23 cellular contexts compared by ENCODE assay signal in the genomic region with DNA sequence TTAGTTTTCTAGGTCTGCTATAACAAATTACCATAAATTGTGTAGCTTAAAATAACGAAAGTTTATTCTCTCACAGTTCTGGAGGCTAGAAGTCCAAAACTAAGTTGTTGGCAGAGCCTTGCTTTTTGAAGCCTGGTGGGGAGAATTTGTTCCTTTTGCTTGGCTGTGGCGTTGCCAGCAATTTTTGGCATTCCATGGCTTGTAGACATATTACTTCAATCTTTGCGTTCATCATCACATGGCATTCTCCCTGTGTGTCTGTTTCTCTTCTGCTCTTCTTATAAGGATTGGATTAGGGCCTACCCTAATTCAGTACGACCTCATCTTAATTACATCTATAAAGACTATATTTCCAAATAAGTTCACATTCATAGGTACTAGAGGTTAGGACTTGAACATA.
DNase-seq lines count a peak whose midpoint lies in the region; ATAC-seq and TF ChIP-seq lines count a peak whose summit lies in the region.
"Had no signal": no experiment of that assay in that cellular context is flagged by ENCODE, and none has a peak within 500 bp of the region (broad histone marks: within the 10 kb centered on the region; RNA-seq: fewer than 3 reads in every experiment).

No MANE protein-coding gene starts in this region.

- no peak for TF ChIP-seq POLR2A in GM18505 (IDR thresholded peaks at IDR 0.05; ENCODE audit: borderline replicate concordance, extremely low read depth, insufficient read depth, insufficient read length)

- no peak overlapping the region for H3K4me3 Mint-ChIP-seq in activated CD8-positive, alpha-beta T cell treated with anti-CD3 and anti-CD28 coated beads for 36 hours
- H3K4me3 Mint-ChIP-seq: CD8-positive, alpha-beta memory T cell had no signal

- H3K4me1 Mint-ChIP-seq in activated CD8-positive, alpha-beta T cell treated with anti-CD3 and anti-CD28 coated beads for 36 hours (ENCODE audit: low read depth): no peaks in the 10 kb centered on the region
- H3K4me1 Mint-ChIP-seq: CD8-positive, alpha-beta memory T cell had no signal

- H3K27ac Mint-ChIP-seq in activated CD8-positive, alpha-beta T cell treated with anti-CD3 and anti-CD28 coated beads for 36 hours: no peak overlapping the region
- H3K27ac Mint-ChIP-seq: CD8-positive, alpha-beta memory T cell had no signal

- H3K4me3 ChIP-seq in ascending aorta: no peak overlapping the region
- H3K4me3 ChIP-seq in fibroblast of the aortic adventitia (ENCODE audit: low read depth, low read length): no peak overlapping the region
- H3K4me3 ChIP-seq in tibial artery: peak overlapping the region in 1 of 2 donors; percentile 2
- H3K4me3 ChIP-seq: A549, HAP-1, K562, MG63, Peyer's patch had no signal

- POLR2A ChIA-PET in activated CD8-positive, alpha-beta T cell treated with anti-CD3 and anti-CD28 coated beads for 36 hours (lab: Charles Lee): no interaction called here

- peak overlapping the region; percentile 46 to 55 for H3K27ac ChIP-seq in ascending aorta
- H3K27ac ChIP-seq in tibial artery: peak overlapping the region; percentile 51 to 57
- H3K27ac ChIP-seq: A549, C4-2B, Peyer's patch had no signal

- H3K9me3 Mint-ChIP-seq in activated CD8-positive, alpha-beta T cell treated with anti-CD3 and anti-CD28 coated beads for 36 hours: peaks cover 25% of the 10 kb centered on the region

- H3K27me3 Mint-ChIP-seq in activated CD8-positive, alpha-beta T cell treated with anti-CD3 and anti-CD28 coated beads for 36 hours: no peaks in the 10 kb centered on the region
- H3K27me3 Mint-ChIP-seq: CD8-positive, alpha-beta memory T cell had no signal

- no peak for TF ChIP-seq CTCF in ascending aorta (IDR thresholded peaks at IDR 0.05)
- TF ChIP-seq CTCF in fibroblast of the aortic adventitia (IDR thresholded peaks at IDR 0.05; ENCODE audit: insufficient read depth, low read length): no peak
- TF ChIP-seq CTCF in tibial artery (IDR thresholded peaks at IDR 0.05): no peak
- no peak for TF ChIP-seq CTCF in activated CD8-positive, alpha-beta T cell treated with anti-CD3 and anti-CD28 coated beads for 36 hours (IDR thresholded peaks at IDR 0.05)

- intact Hi-C loops in ascending aorta (cut with DNase I): no loop called here
- intact Hi-C loops in tibial artery (cut with DNase I; ENCODE audit: low total_unique reads): no loop called here
- intact Hi-C loops in activated CD8-positive, alpha-beta T cell treated with anti-CD3 and anti-CD28 coated beads for 36 hours (cut with micrococcal nuclease): no loop called here

- CTCF ChIA-PET in activated CD8-positive, alpha-beta T cell treated with anti-CD3 and anti-CD28 coated beads for 36 hours (lab: Charles Lee): interaction anchor here (1.3 kb wide), 1 partner anchor 271 kb away, joined by 3 read pairs; no protein-coding TSS in a partner anchor

- DNase-seq in AG20443 (ENCODE audit: low spot score): peak; percentile 29
- no peak for DNase-seq in ascending aorta (ENCODE audit: low spot score in 2 of 2)
- DNase-seq in fibroblast of the aortic adventitia (ENCODE audit: low read depth): peak; percentile 62
- DNase-seq in tibial artery: no peak
- no peak for DNase-seq in activated CD8-positive, alpha-beta T cell treated with anti-CD3 and anti-CD28 coated beads for 36 hours
- DNase-seq: Calu3; CD8-positive, alpha-beta memory T cell; DMS153; GDM1; MG63; NCI-H1417; NCI-H1694 treated with DMSO at 0.1 percent for 48 hours; NCI-H2081 treated with DMSO at 0.1 percent for 48 hours; NCI-H2171 treated with DMSO at 0.1 percent for 48 hours; NCI-H524 treated with DMSO at 0.1 percent for 48 hours; NCI-H82; Peyer's patch had no signal

- H3K27me3 ChIP-seq in ascending aorta (no peaks in the 10 kb centered on the region), tibial artery (no peaks in the 10 kb centered on the region)
- H3K27me3 ChIP-seq: MG63, Peyer's patch had no signal

- H3K36me3 ChIP-seq in ascending aorta: peaks cover 0 to 8% of the 10 kb centered on the region in 2 donors
- peaks cover 7 to 12% (median 9%) of the 10 kb centered on the region in 3 donors for H3K36me3 ChIP-seq in tibial artery
- H3K36me3 ChIP-seq: HAP-1 had no signal

- ATAC-seq in activated CD8-positive, alpha-beta T cell treated with anti-CD3 and anti-CD28 coated beads for 36 hours: no peak
- ATAC-seq in GM18505 (IDR thresholded peaks at IDR 0.05; ENCODE audit: unreplicated experiment): no peak
- ATAC-seq in GM18909 (IDR thresholded peaks at IDR 0.05; ENCODE audit: poor library complexity, unreplicated experiment): no peak
- ATAC-seq: A549, K562 had no signal

- peaks cover 0 to 15% of the 10 kb centered on the region in 2 donors for H3K9me3 ChIP-seq in ascending aorta
- peaks cover 0 to 8% (median 0%) of the 10 kb centered on the region in 3 donors for H3K9me3 ChIP-seq in tibial artery
- H3K9me3 ChIP-seq: HAP-1 had no signal

- H3K4me1 ChIP-seq in ascending aorta (no peaks in the 10 kb centered on the region), tibial artery (peaks cover 0 to 27% (median 0%) of the 10 kb centered on the region in 4 donors)
- H3K4me1 ChIP-seq: A549, HAP-1, Peyer's patch had no signal

- H3K36me3 Mint-ChIP-seq in activated CD8-positive, alpha-beta T cell treated with anti-CD3 and anti-CD28 coated beads for 36 hours (ENCODE audit: low read depth): peaks cover 47% of the 10 kb centered on the region

Comparison
In these comparisons a context has a peak if more than half of its experiments do, and no peak if none do; other contexts are left out.
1. DNase-seq: peak in AG20443 (single experiment) and fibroblast of the aortic adventitia (single experiment); none in ascending aorta (0 of 2), tibial artery (0 of 2) and activated CD8-positive, alpha-beta T cell treated with anti-CD3 and anti-CD28 coated beads for 36 hours (single experiment).